In genomic region chr1:152182431-152182830, GRCh38 we compare ENCODE assay signal across 10 cellular contexts. TPM values are rescaled to one million over a fixed set of nuclear protein-coding genes. Genes with fewer than 3 reads are reported as not detected.
DNase-seq lines count a peak whose midpoint lies in the region; ATAC-seq and TF ChIP-seq lines count a peak whose summit lies in the region.
"Had no signal": no experiment of that assay in that cellular context is flagged by ENCODE, and none has a peak within 500 bp of the region (broad histone marks: within the 10 kb centered on the region; RNA-seq: fewer than 3 reads in every experiment).

No MANE protein-coding gene starts in this region.

- H3K27ac ChIP-seq in A673 (ENCODE audit: low read depth, low read length, poor library complexity, severe bottlenecking) (no peak overlapping the region), RWPE2 (ENCODE audit: poor library complexity, severe bottlenecking) (peak overlapping the region; percentile 88)
- no peak overlapping the region for H3K27ac ChIP-seq in CD4-positive, alpha-beta memory T cell (ENCODE audit: low read depth, low read length)
- H3K27ac ChIP-seq: SJCRH30 had no signal

- H3K4me1 ChIP-seq in A673 (ENCODE audit: insufficient read depth, low read length, poor library complexity, severe bottlenecking) (no peaks in the 10 kb centered on the region), RWPE2 (ENCODE audit: insufficient read depth, poor library complexity, severe bottlenecking) (peaks cover 39% of the 10 kb centered on the region)
- H3K4me1 ChIP-seq in CD4-positive, alpha-beta memory T cell (ENCODE audit: insufficient read depth, low read length): no peaks in the 10 kb centered on the region
- H3K4me1 ChIP-seq: SJCRH30 had no signal

- DNase-seq in A673 (ENCODE audit: low spot score) (no peak), RWPE2 (ENCODE audit: low spot score) (no peak), fibroblast of the aortic adventitia (ENCODE audit: low read depth) (peak; percentile 48), RKO (ENCODE audit: low spot score) (no peak)
- DNase-seq in CD4-positive, alpha-beta memory T cell: no peak

- CTCF ChIA-PET in A673 (lab: Charles Lee): interaction anchor here (1.2 kb wide), 1 partner anchor 129 kb away, joined by 3 read pairs; no protein-coding TSS in a partner anchor
- CTCF ChIA-PET in CD4-positive, alpha-beta memory T cell (lab: Charles Lee; ENCODE audit: partially characterized antibody): interaction anchor here (0.9 to 11.9 kb wide), 6 partner anchors 7 to 276 kb away, joined by 3 to 354 read pairs (median 6); no protein-coding TSS in a partner anchor

- no peaks in the 10 kb centered on the region for H3K36me3 Mint-ChIP-seq in CD4-positive, alpha-beta memory T cell

- H3K36me3 ChIP-seq in A673 (ENCODE audit: insufficient read depth, low read length, poor library complexity, severe bottlenecking) (no peaks in the 10 kb centered on the region), RWPE2 (ENCODE audit: low read depth) (no peaks in the 10 kb centered on the region)
- no peaks in the 10 kb centered on the region for H3K36me3 ChIP-seq in CD4-positive, alpha-beta memory T cell (ENCODE audit: insufficient read depth, low read length)
- H3K36me3 ChIP-seq: SJCRH30 had no signal

- peak; percentile 43 for TF ChIP-seq CTCF in A673 (conservative IDR thresholded peaks at IDR 0.05; ENCODE audit: low read depth, low read length)
- peak; percentile 30; the same call in 1 of the 2 replicates for TF ChIP-seq CTCF in GM12874 (IDR thresholded peaks at IDR 0.05; ENCODE audit: insufficient read depth, low read depth, low read length)
- TF ChIP-seq CTCF in RWPE2 (IDR thresholded peaks at IDR 0.05; ENCODE audit: poor library complexity, severe bottlenecking): peak; percentile 55
- peak; percentile 49 for TF ChIP-seq CTCF in fibroblast of the aortic adventitia (IDR thresholded peaks at IDR 0.05; ENCODE audit: insufficient read depth, low read length)

- no peak overlapping the region for H3K4me3 ChIP-seq in A673 (ENCODE audit: low read depth, low read length, poor library complexity, severe bottlenecking)
- no peak overlapping the region for H3K4me3 ChIP-seq in RWPE2 (ENCODE audit: severe bottlenecking)
- no peak overlapping the region for H3K4me3 ChIP-seq in fibroblast of the aortic adventitia (ENCODE audit: low read depth, low read length)
- H3K4me3 ChIP-seq in CD4-positive, alpha-beta memory T cell (ENCODE audit: low read length in 2 of 2): no peak overlapping the region
- H3K4me3 ChIP-seq: SJCRH30 had no signal

- ATAC-seq in RWPE2 (ENCODE audit: low read depth) (no peak), GM19395 (IDR thresholded peaks at IDR 0.05; ENCODE audit: unreplicated experiment) (no peak), HG03432 (IDR thresholded peaks at IDR 0.05; ENCODE audit: unreplicated experiment) (no peak)

- H3K9me3 ChIP-seq in A673 (ENCODE audit: low read depth, low read length, poor library complexity, severe bottlenecking): no peaks in the 10 kb centered on the region
- H3K9me3 ChIP-seq in RWPE2 (ENCODE audit: severe bottlenecking): no peaks in the 10 kb centered on the region
- no peaks in the 10 kb centered on the region for H3K9me3 ChIP-seq in CD4-positive, alpha-beta memory T cell (ENCODE audit: control insufficient read depth in 1 of 2, low read length in 2 of 2)
- H3K9me3 ChIP-seq: SJCRH30 had no signal

- BruUV-seq in A673 (replicated peaks; lab: Mats Ljungman, UMichigan): no TSS peak

- no peak overlapping the region for H3K4me3 Mint-ChIP-seq in CD4-positive, alpha-beta memory T cell

- peaks cover 0 to 2% (median under 1%) of the 10 kb centered on the region in 4 donors for H3K4me1 Mint-ChIP-seq in CD4-positive, alpha-beta memory T cell

- intact Hi-C loops in A673 (cut with micrococcal nuclease; ENCODE audit: unreplicated experiment): no loop called here
- intact Hi-C loops in CD4-positive, alpha-beta memory T cell (cut with micrococcal nuclease): no loop called here

- H3K27ac Mint-ChIP-seq in CD4-positive, alpha-beta memory T cell: no peak overlapping the region

- H3K27me3 ChIP-seq in A673 (replicated peaks; ENCODE audit: insufficient read depth, low read depth, low read length, poor library complexity) (no peaks in the 10 kb centered on the region), RWPE2 (ENCODE audit: insufficient read depth, poor library complexity, severe bottlenecking) (no peaks in the 10 kb centered on the region)
- no peaks in the 10 kb centered on the region for H3K27me3 ChIP-seq in CD4-positive, alpha-beta memory T cell (ENCODE audit: insufficient read depth, low read length)
- H3K27me3 ChIP-seq: SJCRH30 had no signal

- no peaks in the 10 kb centered on the region for H3K9me3 Mint-ChIP-seq in CD4-positive, alpha-beta memory T cell

- POLR2A ChIA-PET in A673 (lab: Charles Lee; ENCODE audit: low non-redundant PET): interaction anchor here (0.5 kb wide), 1 partner anchor 125 kb away, joined by 3 read pairs; no protein-coding TSS in a partner anchor
- POLR2A ChIA-PET in CD4-positive, alpha-beta memory T cell (lab: Charles Lee; ENCODE audit: partially characterized antibody): no interaction called here

- peaks cover 0 to 6% of the 10 kb centered on the region in 2 donors for H3K27me3 Mint-ChIP-seq in CD4-positive, alpha-beta memory T cell

RNA-seq across cellular contexts. Expression of gene RPTN, which starts 23.4 kb away (rescaled TPM):
- total RNA-seq in A673 (2021) (not detected in 2 replicates), fibroblast of the aortic adventitia (ENCODE audit: low replicate concordance) (not detected in 2 replicates)
- total RNA-seq in CD4-positive, alpha-beta memory T cell: not detected
- not detected for polyA plus RNA-seq in CD4-positive, alpha-beta memory T cell
- total RNA-seq: SJCRH30 had no signal
- polyA plus RNA-seq: adipose tissue had no signal

RNA-seq across cellular contexts. Expression of gene HRNR, which starts 41.6 kb away (rescaled TPM):
- total RNA-seq in A673 (2021) (not detected in 2 replicates), fibroblast of the aortic adventitia (ENCODE audit: low replicate concordance) (not detected in 2 replicates)
- not detected for total RNA-seq in CD4-positive, alpha-beta memory T cell
- polyA plus RNA-seq in CD4-positive, alpha-beta memory T cell: not detected
- total RNA-seq: SJCRH30 had no signal
